8 cellular contexts compared by ENCODE assay signal in the genomic region with DNA sequence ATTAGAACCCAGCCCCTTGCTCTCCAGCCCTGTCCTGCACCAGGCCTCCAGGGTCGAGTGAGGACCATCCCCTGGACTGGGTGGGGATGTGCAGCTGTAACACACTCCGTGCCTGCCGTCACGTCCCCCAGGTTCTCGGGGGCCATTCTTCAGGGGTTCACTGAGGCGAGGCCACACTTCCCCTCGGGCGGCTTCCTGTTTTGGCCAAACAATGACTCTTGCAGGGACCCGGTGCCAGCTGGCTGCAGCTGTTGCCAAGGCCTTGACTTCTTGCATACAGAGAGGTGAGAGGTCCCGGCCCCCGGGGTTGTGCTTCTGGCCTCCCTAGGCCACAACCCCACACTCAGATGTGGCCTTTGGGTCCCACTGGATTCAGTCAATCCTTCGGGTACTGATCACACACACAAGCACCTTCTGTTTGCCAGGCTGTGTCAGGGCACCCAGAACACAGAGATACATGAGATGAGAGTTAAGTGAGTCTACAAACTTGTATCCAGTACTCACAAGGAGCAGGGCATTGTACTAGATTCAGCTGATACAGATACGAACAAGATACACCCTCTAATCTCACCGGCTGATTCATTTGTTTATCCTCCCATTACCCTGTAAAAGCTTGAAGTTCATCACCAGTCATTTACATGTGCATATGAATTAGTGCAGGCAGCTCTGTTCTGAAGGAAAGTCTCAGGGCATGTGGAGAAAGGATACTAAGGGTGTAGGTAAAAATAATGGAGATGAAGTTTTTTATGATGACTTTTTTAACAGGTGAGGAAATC. TPM values are rescaled to one million over a fixed set of nuclear protein-coding genes. Genes with fewer than 3 reads are reported as not detected.
A peak's percentile ranks its signal among the peaks of the same experiment; 100 is the strongest.
DNase-seq lines count a peak whose midpoint lies in the region; ATAC-seq and TF ChIP-seq lines count a peak whose summit lies in the region.

No MANE protein-coding gene starts in this region.

- H4K20me1 ChIP-seq in OCI-LY3 (ENCODE audit: insufficient read depth, low read length) (no peaks in the 10 kb centered on the region), GM23338 (replicated peaks; ENCODE audit: insufficient read depth) (no peaks in the 10 kb centered on the region)

- H3K27ac ChIP-seq in OCI-LY3 (ENCODE audit: low read length) (peak overlapping the region; percentile 66), GM23338 (ENCODE audit: low read depth) (no peak overlapping the region)
- H3K27ac ChIP-seq in effector memory CD4-positive, alpha-beta T cell (ENCODE audit: insufficient read depth, low read length, poor library complexity, severe bottlenecking): no peak overlapping the region

- H3K4me2 ChIP-seq in OCI-LY3 (ENCODE audit: low read length): peak overlapping the region; percentile 58
- H3K4me2 ChIP-seq in GM23338: no peak overlapping the region

- peak overlapping the region; percentile 7 for H3K4me3 ChIP-seq in OCI-LY3 (ENCODE audit: low read length)
- H3K4me3 ChIP-seq in GM23338: no peak overlapping the region
- H3K4me3 ChIP-seq in effector memory CD4-positive, alpha-beta T cell (ENCODE audit: insufficient read depth, low read depth, low read length, poor library complexity, severe bottlenecking): no peak overlapping the region

- H3K27ac Mint-ChIP-seq in neural crest cell (ENCODE audit: unreplicated experiment) (peak overlapping the region; percentile 70), GM23338 (no peak overlapping the region)

- H3K4me1 Mint-ChIP-seq in neural crest cell (peaks cover 6% of the 10 kb centered on the region), GM23338 (peaks cover 12% of the 10 kb centered on the region)

- H3K79me2 ChIP-seq in OCI-LY3 (ENCODE audit: low read length) (no peaks in the 10 kb centered on the region), GM23338 (replicated peaks; ENCODE audit: insufficient read depth) (no peaks in the 10 kb centered on the region)

- H3K27me3 ChIP-seq in OCI-LY3 (ENCODE audit: low read depth, low read length) (peaks cover 11% of the 10 kb centered on the region), GM23338 (ENCODE audit: insufficient read depth) (no peaks in the 10 kb centered on the region)
- no peaks in the 10 kb centered on the region for H3K27me3 ChIP-seq in effector memory CD4-positive, alpha-beta T cell (replicated peaks; ENCODE audit: control insufficient read depth, insufficient read depth, low read length, poor library complexity, severe bottlenecking)

- H3K9me3 ChIP-seq in OCI-LY3 (ENCODE audit: insufficient read depth, low read length): no peaks in the 10 kb centered on the region
- H3K9me3 ChIP-seq in effector memory CD4-positive, alpha-beta T cell (ENCODE audit: control insufficient read depth, low read length): no peaks in the 10 kb centered on the region

- DNase-seq in neural crest cell (ENCODE audit: low read depth, low spot score) (no peak), GM23338 (ENCODE audit: low spot score) (no peak)
- DNase-seq in stimulated activated CD4-positive, alpha-beta T cell treated with anti-CD3 and anti-CD28 coated beads, Interleukin-4, amount 100 ng/mL, for 24 hours: no peak
- no peak for DNase-seq in effector memory CD4-positive, alpha-beta T cell
- no peak for DNase-seq in stimulated activated CD4-positive, alpha-beta T cell treated with anti-CD3 and anti-CD28 coated beads, Interleukin-1b, Interleukin-23, amount 100 ng/mL, for 48 hours

- H2AFZ ChIP-seq in OCI-LY3 (ENCODE audit: low read depth, low read length) (peak overlapping the region; percentile 66), GM23338 (no peak overlapping the region)

- no peaks in the 10 kb centered on the region for H3K36me3 ChIP-seq in OCI-LY3 (replicated peaks; ENCODE audit: low read depth, low read length)
- H3K36me3 ChIP-seq in GM23338 (ENCODE audit: insufficient read depth): no peaks in the 10 kb centered on the region
- H3K36me3 ChIP-seq in effector memory CD4-positive, alpha-beta T cell (ENCODE audit: control insufficient read depth, insufficient read depth, low read length): no peaks in the 10 kb centered on the region

- H3K36me3 Mint-ChIP-seq in neural crest cell (ENCODE audit: low read depth) (no peaks in the 10 kb centered on the region), GM23338 (ENCODE audit: low read depth) (no peaks in the 10 kb centered on the region; the same call in 2 of the 3 replicates)

- peak overlapping the region; percentile 40; the same call in 1 of the 2 replicates for H3K9ac ChIP-seq in OCI-LY3 (ENCODE audit: low read length)

- no peaks in the 10 kb centered on the region for H3F3A ChIP-seq in GM23338 (replicated peaks; ENCODE audit: low read depth)

- H3K27me3 Mint-ChIP-seq in neural crest cell (ENCODE audit: low read depth) (no peaks in the 10 kb centered on the region), GM23338 (ENCODE audit: insufficient read depth, low read depth, poor library complexity) (peaks cover 7% of the 10 kb centered on the region)

- H3K9me3 Mint-ChIP-seq in neural crest cell (no peaks in the 10 kb centered on the region), GM23338 (no peaks in the 10 kb centered on the region)

- H3K4me3 Mint-ChIP-seq in neural crest cell (no peak overlapping the region), GM23338 (no peak overlapping the region)

- H3K4me1 ChIP-seq in OCI-LY3 (ENCODE audit: low read length) (peaks cover 53% of the 10 kb centered on the region), GM23338 (ENCODE audit: insufficient read depth) (no peaks in the 10 kb centered on the region)
- H3K4me1 ChIP-seq in effector memory CD4-positive, alpha-beta T cell (ENCODE audit: control insufficient read depth, insufficient read depth, low read length, poor library complexity, severe bottlenecking): no peaks in the 10 kb centered on the region

- TF ChIP-seq CTCF in OCI-LY3 (IDR thresholded peaks at IDR 0.05; ENCODE audit: low read depth, low read length) (no peak), neural crest cell (conservative IDR thresholded peaks at IDR 0.05) (no peak), GM23338 (conservative IDR thresholded peaks at IDR 0.05; ENCODE audit: low read depth in 2 of 2) (no peak)

- ATAC-seq in GM19023 (IDR thresholded peaks at IDR 0.05; ENCODE audit: unreplicated experiment) (peak; percentile 87), HG02759 (IDR thresholded peaks at IDR 0.05; ENCODE audit: unreplicated experiment) (peak; percentile 97), GM23338 (no peak)

- H3K9me2 ChIP-seq in GM23338 (ENCODE audit: insufficient read depth): peaks cover 6% of the 10 kb centered on the region; the same call in 1 of the 2 replicates

TF ChIP-seq in GM23338, 12 proteins besides CTCF, POLR2A, EP300 and RAD21 (continues in another document):
- TF ChIP-seq ZNF331 (CRISPR knock-in tag; IDR thresholded peaks at IDR 0.05; ENCODE audit: low read depth) (no peak), EZH2 (IDR thresholded peaks at IDR 0.05; ENCODE audit: low read depth, unreplicated experiment) (no peak), POLR2AphosphoS5 (IDR thresholded peaks at IDR 0.05; ENCODE audit: low read depth) (no peak), EZH2phosphoT487 (IDR thresholded peaks at IDR 0.05; ENCODE audit: unreplicated experiment) (no peak)
- TF ChIP-seq, protein P1, sequence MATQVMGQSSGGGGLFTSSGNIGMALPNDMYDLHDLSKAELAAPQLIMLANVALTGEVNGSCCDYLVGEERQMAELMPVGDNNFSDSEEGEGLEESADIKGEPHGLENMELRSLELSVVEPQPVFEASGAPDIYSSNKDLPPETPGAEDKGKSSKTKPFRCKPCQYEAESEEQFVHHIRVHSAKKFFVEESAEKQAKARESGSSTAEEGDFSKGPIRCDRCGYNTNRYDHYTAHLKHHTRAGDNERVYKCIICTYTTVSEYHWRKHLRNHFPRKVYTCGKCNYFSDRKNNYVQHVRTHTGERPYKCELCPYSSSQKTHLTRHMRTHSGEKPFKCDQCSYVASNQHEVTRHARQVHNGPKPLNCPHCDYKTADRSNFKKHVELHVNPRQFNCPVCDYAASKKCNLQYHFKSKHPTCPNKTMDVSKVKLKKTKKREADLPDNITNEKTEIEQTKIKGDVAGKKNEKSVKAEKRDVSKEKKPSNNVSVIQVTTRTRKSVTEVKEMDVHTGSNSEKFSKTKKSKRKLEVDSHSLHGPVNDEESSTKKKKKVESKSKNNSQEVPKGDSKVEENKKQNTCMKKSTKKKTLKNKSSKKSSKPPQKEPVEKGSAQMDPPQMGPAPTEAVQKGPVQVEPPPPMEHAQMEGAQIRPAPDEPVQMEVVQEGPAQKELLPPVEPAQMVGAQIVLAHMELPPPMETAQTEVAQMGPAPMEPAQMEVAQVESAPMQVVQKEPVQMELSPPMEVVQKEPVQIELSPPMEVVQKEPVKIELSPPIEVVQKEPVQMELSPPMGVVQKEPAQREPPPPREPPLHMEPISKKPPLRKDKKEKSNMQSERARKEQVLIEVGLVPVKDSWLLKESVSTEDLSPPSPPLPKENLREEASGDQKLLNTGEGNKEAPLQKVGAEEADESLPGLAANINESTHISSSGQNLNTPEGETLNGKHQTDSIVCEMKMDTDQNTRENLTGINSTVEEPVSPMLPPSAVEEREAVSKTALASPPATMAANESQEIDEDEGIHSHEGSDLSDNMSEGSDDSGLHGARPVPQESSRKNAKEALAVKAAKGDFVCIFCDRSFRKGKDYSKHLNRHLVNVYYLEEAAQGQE (IDR thresholded peaks at IDR 0.05; ENCODE audit: unreplicated experiment): no peak

RNA-seq across cellular contexts. Expression of a gene that starts 32.9 kb away (rescaled TPM):
- 0.61 and 0.77 TPM in 2 replicates for total RNA-seq in neural crest cell
- total RNA-seq in GM23338 (2014; rRNA removed; shearing (Covaris generic)): 0.42 and 0.89 TPM in 2 replicates
- polyA plus RNA-seq in GM23338 (2016; fragmentation: Nextera tagmentation; extraction: Ambion mirVana): 0.52 and 0.58 TPM in 2 replicates
